ENCODE assay signal across 8 cellular contexts in the genomic region with DNA sequence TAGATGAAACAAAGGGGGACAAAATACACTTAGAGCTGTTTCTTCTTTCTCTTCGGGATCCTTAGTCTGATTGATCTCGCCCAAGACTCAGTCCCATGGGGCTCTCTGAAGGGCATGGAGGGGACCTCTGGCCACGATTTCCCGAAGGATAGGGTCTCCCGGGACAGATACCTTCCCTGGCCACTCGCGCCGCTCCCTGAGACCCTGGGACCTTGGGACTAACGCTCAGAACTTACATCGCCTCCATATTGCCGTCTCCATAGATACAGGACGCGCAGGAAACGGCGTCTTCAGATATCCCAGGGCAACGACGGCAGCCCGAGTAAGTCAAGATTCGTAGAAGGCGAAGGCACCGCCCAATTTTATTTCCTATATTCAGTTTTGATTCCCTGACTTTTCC. TPM values are rescaled to one million over a fixed set of nuclear protein-coding genes. Genes with fewer than 3 reads are reported as not detected.
DNase-seq lines count a peak whose midpoint lies in the region; ATAC-seq and TF ChIP-seq lines count a peak whose summit lies in the region.

Gene CFAP65 (minus strand): TSS at position 265 of the 400 bp plus-strand sequence. CDS start 2,468 bp downstream, outside the sequence.

- H3K27ac ChIP-seq in upper lobe of right lung: no peak within 1 kb of the TSS
- no peak within 1 kb of the TSS for H3K27ac ChIP-seq in ascending aorta

- no peak for TF ChIP-seq CTCF in upper lobe of right lung (IDR thresholded peaks at IDR 0.05)
- TF ChIP-seq CTCF in ascending aorta (IDR thresholded peaks at IDR 0.05): no peak

- H3K36me3 ChIP-seq in upper lobe of right lung (no peaks in the 10 kb centered on the region), ascending aorta (no peaks in the 10 kb centered on the region)

- H3K4me1 ChIP-seq in upper lobe of right lung: no peaks in the 10 kb centered on the region
- H3K4me1 ChIP-seq in ascending aorta: no peaks in the 10 kb centered on the region

- ATAC-seq in upper lobe of right lung: peak; percentile 63

- DNase-seq in NCI-H2196 (lab: John Stamatoyannopoulos, UW; ENCODE audit: unreplicated experiment) (peak; percentile 44), NCI-H2196 treated with DMSO at 0.1 percent for 48 hours (lab: John Stamatoyannopoulos, UW; ENCODE audit: unreplicated experiment) (no peak), NCI-H82 treated with DMSO at 0.1 percent for 48 hours (lab: John Stamatoyannopoulos, UW; ENCODE audit: unreplicated experiment) (peak; percentile 2), cerebellum (ENCODE audit: low spot score) (peak; percentile 74), mesenteric fat pad (ENCODE audit: low spot score) (peak; percentile 72), upper lobe of right lung (no peak), ascending aorta (ENCODE audit: low spot score in 2 of 2) (no peak), NCI-H2107 (lab: John Stamatoyannopoulos, UW) (no peak)

- H3K9me3 ChIP-seq in upper lobe of right lung (no peaks in the 10 kb centered on the region), ascending aorta (no peaks in the 10 kb centered on the region)

- intact Hi-C loops in upper lobe of right lung (cut with DNase I) (no loop called here), ascending aorta (cut with DNase I) (no loop called here)

- H3K27me3 ChIP-seq in upper lobe of right lung (peaks cover 76% of the 10 kb centered on the region), ascending aorta (peaks cover 8% of the 10 kb centered on the region)

- peak within 1 kb of the TSS; percentile 15 for H3K4me3 ChIP-seq in upper lobe of right lung
- no peak within 1 kb of the TSS for H3K4me3 ChIP-seq in ascending aorta

RNA-seq across cellular contexts. Expression of gene CFAP65, which starts in this region (rescaled TPM):
- 1.00 TPM for total RNA-seq in cerebellum
- total RNA-seq in mesenteric fat pad: not detected
- total RNA-seq in upper lobe of right lung: not detected
- total RNA-seq in ascending aorta: not detected

Comparison
In these comparisons a context has a peak if more than half of its experiments do, and no peak if none do; other contexts are left out.
1. DNase-seq: peak in NCI-H2196 (single experiment) and NCI-H82 treated with DMSO at 0.1 percent for 48 hours (single experiment); none in NCI-H2196 treated with DMSO at 0.1 percent for 48 hours (single experiment), upper lobe of right lung (single experiment), ascending aorta (0 of 2) and NCI-H2107 (single experiment).
2. Peak in DNase-seq in cerebellum; RNA of the gene not detected or under 1 TPM.
3. Peak in DNase-seq in mesenteric fat pad; RNA of the gene not detected or under 1 TPM.
4. Peak in ATAC-seq and H3K4me3 ChIP-seq in upper lobe of right lung; RNA of the gene not detected or under 1 TPM.